Comparison of ENCODE assay signal across 31 cellular contexts in the genomic region with DNA sequence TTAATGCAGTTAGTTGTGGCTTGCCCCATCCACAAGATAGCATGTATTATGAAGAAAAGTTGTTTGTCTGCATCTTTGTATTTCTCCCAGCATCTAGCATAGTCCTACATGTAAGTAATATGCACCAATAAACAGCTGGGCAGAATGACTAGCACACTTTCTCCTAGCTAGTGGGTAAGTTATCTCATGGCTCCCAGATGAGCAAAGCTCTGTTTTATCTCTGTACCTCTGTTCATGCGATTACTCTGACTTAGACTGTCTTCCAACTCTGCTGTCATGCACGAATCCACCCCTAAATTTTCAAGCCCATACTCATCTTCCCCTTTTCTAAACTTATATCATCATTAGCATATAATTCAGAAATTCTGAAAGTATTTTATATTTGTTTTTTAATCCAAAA.
"Had no signal": no experiment of that assay in that cellular context is flagged by ENCODE, and none has a peak within 500 bp of the region (broad histone marks: within the 10 kb centered on the region; RNA-seq: fewer than 3 reads in every experiment).

No MANE protein-coding gene starts in this region.

- DNase-seq: activated CD4-positive, alpha-beta T cell treated with anti-CD3 and anti-CD28 coated beads for 36 hours; activated CD4-positive, CD25-positive, alpha-beta regulatory T cell; activated effector memory CD4-positive, alpha-beta T cell treated with anti-CD3 and anti-CD28 coated beads, Interleukin-2, amount 50 U/mL, for 16 hours; activated naive CD4-positive, alpha-beta T cell treated with anti-CD3 and anti-CD28 coated beads for 36 hours; activated naive CD8-positive, alpha-beta T cell treated with anti-CD3 and anti-CD28 coated beads for 36 hours; adrenal gland; brain microvascular endothelial cell; dorsolateral prefrontal cortex; effector memory CD4-positive, alpha-beta T cell; heart left ventricle; hypothalamus; immature natural killer cell; kidney; naive B cell; nephron progenitor cell; ovary; retina; sigmoid colon; stimulated activated CD4-positive, alpha-beta T cell treated with anti-CD3 and anti-CD28 coated beads, Interleukin-4, amount 100 ng/mL, for 24 hours; trophoblast cell; uterus had no signal

- H3K4me3 Mint-ChIP-seq: activated CD4-positive, alpha-beta T cell treated with anti-CD3 and anti-CD28 coated beads for 36 hours; activated naive CD4-positive, alpha-beta T cell treated with anti-CD3 and anti-CD28 coated beads for 36 hours; activated naive CD8-positive, alpha-beta T cell treated with anti-CD3 and anti-CD28 coated beads for 36 hours; activated T-helper 1 cell treated with anti-CD3 and anti-CD28 coated beads, Interleukin-12 subunit alpha, Interleukin-12 subunit beta, Interleukin-2, Interleukin-4 antibody, amounts not matched to agents 30 ng/mL and 10 ng/mL and 1 ng/mL, durations not matched to agents 14 hours and 24 hours and 36 hours; immature natural killer cell; mesothelial cell of epicardium; naive B cell; nephron progenitor cell; stimulated activated effector memory CD8-positive, alpha-beta T cell treated with anti-CD3 and anti-CD28 coated beads, Interleukin-12 subunit alpha, Interleukin-12 subunit beta, amount 100 ng/mL, for 72 hours; stimulated activated naive CD8-positive, alpha-beta T cell treated with anti-CD3 and anti-CD28 coated beads, Interleukin-15, Interleukin-2, amounts not matched to agents 100 ng/mL and 50 ng/mL, for 24 hours had no signal

- H3K27me3 Mint-ChIP-seq: activated naive CD8-positive, alpha-beta T cell treated with anti-CD3 and anti-CD28 coated beads for 36 hours had no signal

- H3K27me3 ChIP-seq: adrenal gland, brain microvascular endothelial cell, ovary, sigmoid colon, uterus had no signal

- H3K27ac ChIP-seq: adrenal gland, brain microvascular endothelial cell, coronary artery, dorsolateral prefrontal cortex, heart left ventricle, neutrophil, ovary, prostate gland, sigmoid colon, thoracic aorta, uterus had no signal

- FAIRE-seq: astrocyte, kidney, small intestine had no signal

- ATAC-seq: activated CD4-positive, alpha-beta T cell treated with anti-CD3 and anti-CD28 coated beads for 36 hours; heart left ventricle had no signal

- H3K4me3 ChIP-seq: adrenal gland, coronary artery, dorsolateral prefrontal cortex, heart left ventricle, ovary, prostate gland, sigmoid colon, thoracic aorta, uterus had no signal

- H3K36me3 ChIP-seq: adrenal gland, brain microvascular endothelial cell, heart left ventricle, neutrophil, ovary, prostate gland, sigmoid colon, thoracic aorta, uterus had no signal

- H3K4me1 ChIP-seq: adrenal gland, prostate gland, sigmoid colon, uterus had no signal

- H3K9me3 ChIP-seq: adrenal gland, heart left ventricle, neutrophil, ovary, prostate gland, sigmoid colon, thoracic aorta, uterus had no signal

- H3K36me3 Mint-ChIP-seq: activated naive CD8-positive, alpha-beta T cell treated with anti-CD3 and anti-CD28 coated beads for 36 hours; immature natural killer cell; mesothelial cell of epicardium; naive B cell; stimulated activated effector memory CD8-positive, alpha-beta T cell treated with anti-CD3 and anti-CD28 coated beads, Interleukin-12 subunit alpha, Interleukin-12 subunit beta, amount 100 ng/mL, for 72 hours had no signal

- H3K27ac Mint-ChIP-seq: activated CD4-positive, alpha-beta T cell treated with anti-CD3 and anti-CD28 coated beads for 36 hours; activated naive CD4-positive, alpha-beta T cell treated with anti-CD3 and anti-CD28 coated beads for 36 hours; activated naive CD8-positive, alpha-beta T cell treated with anti-CD3 and anti-CD28 coated beads for 36 hours; activated T-helper 1 cell treated with anti-CD3 and anti-CD28 coated beads, Interleukin-12 subunit alpha, Interleukin-12 subunit beta, Interleukin-2, Interleukin-4 antibody, amounts not matched to agents 30 ng/mL and 10 ng/mL and 1 ng/mL, durations not matched to agents 14 hours and 24 hours and 36 hours; immature natural killer cell; mesothelial cell of epicardium; naive B cell; nephron progenitor cell; stimulated activated effector memory CD8-positive, alpha-beta T cell treated with anti-CD3 and anti-CD28 coated beads, Interleukin-12 subunit alpha, Interleukin-12 subunit beta, amount 100 ng/mL, for 72 hours; stimulated activated naive CD8-positive, alpha-beta T cell treated with anti-CD3 and anti-CD28 coated beads, Interleukin-15, Interleukin-2, amounts not matched to agents 100 ng/mL and 50 ng/mL, for 24 hours had no signal

- H3K9me3 Mint-ChIP-seq: activated naive CD4-positive, alpha-beta T cell treated with anti-CD3 and anti-CD28 coated beads for 36 hours; activated naive CD8-positive, alpha-beta T cell treated with anti-CD3 and anti-CD28 coated beads for 36 hours; activated T-helper 1 cell treated with anti-CD3 and anti-CD28 coated beads, Interleukin-12 subunit alpha, Interleukin-12 subunit beta, Interleukin-2, Interleukin-4 antibody, amounts not matched to agents 30 ng/mL and 10 ng/mL and 1 ng/mL, durations not matched to agents 14 hours and 24 hours and 36 hours; naive B cell; stimulated activated effector memory CD8-positive, alpha-beta T cell treated with anti-CD3 and anti-CD28 coated beads, Interleukin-12 subunit alpha, Interleukin-12 subunit beta, amount 100 ng/mL, for 72 hours; stimulated activated naive CD8-positive, alpha-beta T cell treated with anti-CD3 and anti-CD28 coated beads, Interleukin-15, Interleukin-2, amounts not matched to agents 100 ng/mL and 50 ng/mL, for 24 hours had no signal

- H3K4me1 Mint-ChIP-seq: activated CD4-positive, alpha-beta T cell treated with anti-CD3 and anti-CD28 coated beads for 36 hours; activated naive CD8-positive, alpha-beta T cell treated with anti-CD3 and anti-CD28 coated beads for 36 hours; immature natural killer cell; naive B cell; stimulated activated effector memory CD8-positive, alpha-beta T cell treated with anti-CD3 and anti-CD28 coated beads, Interleukin-12 subunit alpha, Interleukin-12 subunit beta, amount 100 ng/mL, for 72 hours had no signal
